ENCODE assay signal across 8 cellular contexts in genomic region chr3:184361532-184361931, GRCh38. TPM values are rescaled to one million over a fixed set of nuclear protein-coding genes. Genes with fewer than 3 reads are reported as not detected.
DNase-seq lines count a peak whose midpoint lies in the region; ATAC-seq and TF ChIP-seq lines count a peak whose summit lies in the region.

Gene CLCN2, minus strand, starts transcription at chr3:184361605. Its CDS starts 126 bp downstream, at chr3:184361479.
Gene POLR2H, plus strand, starts transcription at chr3:184361710. Its CDS starts 1,783 bp downstream, at chr3:184363493.

- no peaks in the 10 kb centered on the region for H3K27me3 ChIP-seq in DND-41 (ENCODE audit: insufficient read depth, low read length, poor library complexity)

- peak within 1 kb of the TSS; percentile 96 for H2AFZ ChIP-seq in DND-41 (ENCODE audit: low read depth, low read length)

- peaks cover 27% of the 10 kb centered on the region for H4K20me1 ChIP-seq in DND-41 (ENCODE audit: insufficient read depth, low read length)

- peak within 1 kb of the TSS; percentile 94 for H3K4me3 Mint-ChIP-seq in T-helper 2 cell treated with Interferon-gamma antibody and Interleukin-4, amounts not matched to agents 5 μg/mL and 100 μg/mL, for 36 hours

- peak within 1 kb of the TSS; percentile 87 for H3K4me2 ChIP-seq in DND-41 (ENCODE audit: insufficient read depth, low read length)

- H3K36me3 ChIP-seq in DND-41 (ENCODE audit: insufficient read depth, low read length): peaks cover 16% of the 10 kb centered on the region

- peaks cover 20% of the 10 kb centered on the region for H3K36me3 Mint-ChIP-seq in T-helper 2 cell treated with Interferon-gamma antibody and Interleukin-4, amounts not matched to agents 5 μg/mL and 100 μg/mL, for 36 hours (ENCODE audit: low read depth)

- H3K4me1 ChIP-seq in DND-41 (ENCODE audit: insufficient read depth, low read length): peaks cover 34% of the 10 kb centered on the region

- peak within 1 kb of the TSS; percentile 89 for H3K9ac ChIP-seq in DND-41 (ENCODE audit: low read depth, low read length)

- no peaks in the 10 kb centered on the region for H3K9me3 Mint-ChIP-seq in T-helper 2 cell treated with Interferon-gamma antibody and Interleukin-4, amounts not matched to agents 5 μg/mL and 100 μg/mL, for 36 hours

- TF ChIP-seq CTCF in DND-41 (IDR thresholded peaks at IDR 0.05; ENCODE audit: borderline replicate concordance, extremely low read depth, low read length, poor library complexity, severe bottlenecking): no peak

- H3K79me2 ChIP-seq in DND-41 (ENCODE audit: insufficient read depth, low read length): peaks cover 39% of the 10 kb centered on the region

- peaks cover 18% of the 10 kb centered on the region for H3K4me1 Mint-ChIP-seq in T-helper 2 cell treated with Interferon-gamma antibody and Interleukin-4, amounts not matched to agents 5 μg/mL and 100 μg/mL, for 36 hours (ENCODE audit: low read depth)

- peak within 1 kb of the TSS; percentile 43 to 95 for H3K4me3 ChIP-seq in DND-41 (ENCODE audit: low read depth in 1 of 2, low read length in 2 of 2)
- H3K4me3 ChIP-seq in Jurkat, Clone E6-1 (ENCODE audit: low read length): peak within 1 kb of the TSS; percentile 95

- ATAC-seq in DND-41 (ENCODE audit: insufficient read depth, low read depth): peak; percentile 48
- ATAC-seq in GM21381 (IDR thresholded peaks at IDR 0.05; ENCODE audit: unreplicated experiment): peak; percentile 44
- no peak for ATAC-seq in HG02938 (IDR thresholded peaks at IDR 0.05; ENCODE audit: unreplicated experiment)

- H3K27ac Mint-ChIP-seq in T-helper 2 cell treated with Interferon-gamma antibody and Interleukin-4, amounts not matched to agents 5 μg/mL and 100 μg/mL, for 36 hours: peak within 1 kb of the TSS; percentile 98

- no peaks in the 10 kb centered on the region for H3K9me3 ChIP-seq in DND-41 (ENCODE audit: insufficient read depth, low read length, severe bottlenecking)

- H3K27me3 Mint-ChIP-seq in T-helper 2 cell treated with Interferon-gamma antibody and Interleukin-4, amounts not matched to agents 5 μg/mL and 100 μg/mL, for 36 hours (ENCODE audit: low read depth): peaks cover 3% of the 10 kb centered on the region

- DNase-seq in DND-41: peak; percentile 68
- DNase-seq in Jurkat, Clone E6-1 (ENCODE audit: low read depth, low spot score): no peak
- DNase-seq in T-helper 2 cell treated with Interferon-gamma antibody and Interleukin-4, amounts not matched to agents 5 μg/mL and 100 μg/mL, for 36 hours (ENCODE audit: low spot score): peak; percentile 65
- peak in 54 of 61 donors; percentile 16 to 85 (median 66) for DNase-seq in caudate nucleus (lab: John Stamatoyannopoulos, UW)
- peak; percentile 73 for DNase-seq in kidney tubule cell (ENCODE audit: low spot score)
- peak; percentile 71 for DNase-seq in stimulated activated CD4-positive, alpha-beta T cell treated with anti-CD3 and anti-CD28 coated beads, Interleukin-15, amount 100 ng/mL, for 24 hours

- H3K27ac ChIP-seq in DND-41 (ENCODE audit: low read length) (peak within 1 kb of the TSS; percentile 88), caudate nucleus (ENCODE audit: low read depth, low read length) (peak within 1 kb of the TSS; percentile 92)

RNA-seq across cellular contexts. Expression of gene CLCN2, which starts in this region (rescaled TPM):
- polyA plus RNA-seq in Jurkat, Clone E6-1 (2012; ENCODE audit: insufficient read depth, insufficient read length): 7.6 TPM

RNA-seq across cellular contexts. Expression of gene POLR2H, which starts in this region (rescaled TPM):
- 225 TPM for polyA plus RNA-seq in Jurkat, Clone E6-1 (2012; ENCODE audit: insufficient read depth, insufficient read length)
